1 cellular context compared by ENCODE assay signal in genomic region chr14:50301914-50302313, GRCh38.
TF ChIP-seq lines count a peak whose summit lies in the region.

No MANE protein-coding gene starts in this region.

TF ChIP-seq in GM12878, 131 proteins besides CTCF, POLR2A, EP300 and RAD21 (continued from another document):
- TF ChIP-seq NFYA (IDR thresholded peaks at IDR 0.05; ENCODE audit: borderline replicate concordance, low read depth, low read length) (no peak), BCLAF1 (IDR thresholded peaks at IDR 0.05) (no peak), CUX1 (IDR thresholded peaks at IDR 0.05; ENCODE audit: insufficient replicate concordance, low read depth, low read length) (no peak), PKNOX1 (IDR thresholded peaks at IDR 0.05) (no peak), TARDBP (IDR thresholded peaks at IDR 0.05; ENCODE audit: borderline replicate concordance) (no peak), ZZZ3 (IDR thresholded peaks at IDR 0.05; ENCODE audit: control insufficient read depth, insufficient read length, low read depth) (no peak), ESRRA (IDR thresholded peaks at IDR 0.05; ENCODE audit: low read length) (no peak)
TF ChIP-seq in GM12878: peak in this region for 0.
